4 cellular contexts compared by ENCODE assay signal in genomic region chr2:24093270-24093669, GRCh38. TPM values are rescaled to one million over a fixed set of nuclear protein-coding genes. Genes with fewer than 3 reads are reported as not detected.
"Had no signal": no experiment of that assay in that cellular context is flagged by ENCODE, and none has a peak within 500 bp of the region (broad histone marks: within the 10 kb centered on the region; RNA-seq: fewer than 3 reads in every experiment).

No MANE protein-coding gene starts in this region.

RNA-seq across cellular contexts. Expression of gene PFN4, which starts 29.9 kb away (rescaled TPM):
- total RNA-seq: epithelial cell of proximal tubule, esophagus squamous epithelium, frontal cortex, gastrocnemius medialis had no signal
